ENCODE assay signal across 14 cellular contexts in genomic region chr2:191167766-191168165, GRCh38. TPM values are rescaled to one million over a fixed set of nuclear protein-coding genes. Genes with fewer than 3 reads are reported as not detected.
DNase-seq lines count a peak whose midpoint lies in the region; ATAC-seq and TF ChIP-seq lines count a peak whose summit lies in the region.
"Had no signal": no experiment of that assay in that cellular context is flagged by ENCODE, and none has a peak within 500 bp of the region (broad histone marks: within the 10 kb centered on the region; RNA-seq: fewer than 3 reads in every experiment).

No MANE protein-coding gene starts in this region.

- CTCF ChIA-PET in MCF 10A (lab: Yijun Ruan, JAX) = interaction anchor here (0.6 to 11.4 kb wide), 11 partner anchors 13 to 736 kb away, joined by 3 to 222 read pairs (median 3); partner anchors contain the start of gene MYO1B

- no peaks in the 10 kb centered on the region for H3K27me3 Mint-ChIP-seq in MCF 10A (ENCODE audit: insufficient read depth, unreplicated experiment)

- H3K4me1 ChIP-seq in breast epithelium (peaks cover 0 to 4% of the 10 kb centered on the region in 2 donors), right cardiac atrium (ENCODE audit: control insufficient read depth, insufficient read depth, low read length) (peaks cover 3% of the 10 kb centered on the region), BE2C (peaks cover 4% of the 10 kb centered on the region; the same call in 1 of the 2 replicates)

- BruUV-seq in MCF 10A (replicated peaks; lab: Mats Ljungman, UMichigan) = no TSS peak

- H3K9me3 Mint-ChIP-seq in MCF 10A (ENCODE audit: unreplicated experiment) = no peaks in the 10 kb centered on the region
- H3K9me3 Mint-ChIP-seq: effector memory CD8-positive, alpha-beta T cell had no signal

- no peak for TF ChIP-seq CTCF in MCF 10A (IDR thresholded peaks at IDR 0.05; ENCODE audit: unreplicated experiment)
- TF ChIP-seq CTCF in breast epithelium (IDR thresholded peaks at IDR 0.05) = no peak
- TF ChIP-seq CTCF in BE2C (IDR thresholded peaks at IDR 0.05; ENCODE audit: low read depth, low read length) = no peak

- H3K9me3 ChIP-seq in breast epithelium = no peaks in the 10 kb centered on the region
- no peaks in the 10 kb centered on the region for H3K9me3 ChIP-seq in right cardiac atrium (ENCODE audit: control insufficient read depth, low read length)
- no peaks in the 10 kb centered on the region for H3K9me3 ChIP-seq in BE2C
- H3K9me3 ChIP-seq: upper lobe of left lung had no signal

- H3K27ac Mint-ChIP-seq in MCF 10A (ENCODE audit: low read depth, unreplicated experiment) = peak overlapping the region; percentile 88

- H3K36me3 Mint-ChIP-seq in MCF 10A (ENCODE audit: insufficient read depth, unreplicated experiment) = no peaks in the 10 kb centered on the region

- intact Hi-C loops in MCF 10A (cut with micrococcal nuclease) = no loop called here
- intact Hi-C loops in breast epithelium (cut with DNase I; ENCODE audit: low total_unique reads) = no loop called here
- intact Hi-C loops in right cardiac atrium (cut with DNase I) = loop anchor here (5.0 to 10.0 kb wide), 4 partner anchors 47 to 355 kb away; no protein-coding TSS in a partner anchor

- peak; percentile 91 for DNase-seq in MCF 10A (ENCODE audit: unreplicated experiment)
- no peak for DNase-seq in breast epithelium (ENCODE audit: low spot score in 2 of 2)
- peak; percentile 30 for DNase-seq in brain pericyte (ENCODE audit: low read depth, low spot score)
- DNase-seq in right cardiac atrium = no peak
- DNase-seq in ureter (ENCODE audit: low spot score) = peak; percentile 58
- DNase-seq in hypothalamus (lab: John Stamatoyannopoulos, UW) = no peak
- no peak for DNase-seq in BE2C
- DNase-seq: activated CD4-positive, CD25-positive, alpha-beta regulatory T cell treated with anti-CD3 and anti-CD28 coated beads, Interleukin-2, amount 50 U/mL, for 72 hours; effector memory CD8-positive, alpha-beta T cell; kidney; NCI-H446 treated with DMSO at 0.1 percent for 48 hours; SIG-M5 had no signal

- H3K27ac ChIP-seq in breast epithelium = no peak overlapping the region
- H3K27ac ChIP-seq in right cardiac atrium (ENCODE audit: low read length) = no peak overlapping the region

- 39% methylated on average over 2 of the region's 2 CpGs for WGBS in right cardiac atrium

- H3K27me3 ChIP-seq in breast epithelium (no peaks in the 10 kb centered on the region), right cardiac atrium (ENCODE audit: control insufficient read depth, insufficient read depth) (no peaks in the 10 kb centered on the region), BE2C (no peaks in the 10 kb centered on the region)
- H3K27me3 ChIP-seq: upper lobe of left lung had no signal

- TF ChIP-seq POLR2A in breast epithelium (IDR thresholded peaks at IDR 0.05) = no peak

- H3K36me3 ChIP-seq in breast epithelium = no peaks in the 10 kb centered on the region
- H3K36me3 ChIP-seq in BE2C = no peaks in the 10 kb centered on the region
- H3K36me3 ChIP-seq: upper lobe of left lung had no signal

- ATAC-seq in right cardiac atrium = peak; percentile 61 to 67
- no peak for ATAC-seq in HG03196 (IDR thresholded peaks at IDR 0.05; ENCODE audit: unreplicated experiment)
- ATAC-seq: effector memory CD8-positive, alpha-beta T cell had no signal

- H3K4me1 Mint-ChIP-seq in MCF 10A (ENCODE audit: insufficient read depth, unreplicated experiment) = peaks cover 58% of the 10 kb centered on the region

- H3K4me3 ChIP-seq in breast epithelium (no peak overlapping the region), right cardiac atrium (ENCODE audit: low read length) (no peak overlapping the region), BE2C (ENCODE audit: low read depth, low read length) (no peak overlapping the region)
- H3K4me3 ChIP-seq: upper lobe of left lung had no signal

- peak overlapping the region; percentile 28 for H3K4me3 Mint-ChIP-seq in MCF 10A (ENCODE audit: unreplicated experiment)
- H3K4me3 Mint-ChIP-seq: effector memory CD8-positive, alpha-beta T cell had no signal

- POLR2A ChIA-PET in MCF 10A (lab: Yijun Ruan, JAX) = interaction anchor here (0.7 to 10.2 kb wide), 9 partner anchors 9 to 207 kb away, joined by 3 to 144 read pairs (median 4); partner anchors contain the start of gene MYO1B

RNA-seq across cellular contexts. Expression of gene STAT4, which starts 17.0 kb away (rescaled TPM):
- total RNA-seq in MCF 10A (2022) (0.83 and 1.4 TPM in 2 replicates), breast epithelium (1 to 10 TPM; 1.6 to 5.9 (median 3.6) TPM), right cardiac atrium (10 to 100 TPM in 3 of 4 donors, 1 to 10 TPM in 1; 7.0 to 27.0 (median 18.2) TPM), ureter (5.3 TPM)
- 13.0 TPM for polyA plus RNA-seq in right cardiac atrium
- polyA plus RNA-seq in BE2C (2012; ENCODE audit: insufficient read depth, insufficient read length, low read depth) = 0.57 TPM

Comparison
In these comparisons a context has a peak if more than half of its experiments do, and no peak if none do; other contexts are left out.
1. DNase-seq: peak in MCF 10A (single experiment), brain pericyte (single experiment) and ureter (single experiment); none in breast epithelium (0 of 2), right cardiac atrium (0 of 3), hypothalamus (0 of 51) and BE2C (single experiment).
2. intact Hi-C loops: an anchor here in right cardiac atrium (5.0 to 10.0 kb wide); none called in MCF 10A and breast epithelium.